In the genomic region with DNA sequence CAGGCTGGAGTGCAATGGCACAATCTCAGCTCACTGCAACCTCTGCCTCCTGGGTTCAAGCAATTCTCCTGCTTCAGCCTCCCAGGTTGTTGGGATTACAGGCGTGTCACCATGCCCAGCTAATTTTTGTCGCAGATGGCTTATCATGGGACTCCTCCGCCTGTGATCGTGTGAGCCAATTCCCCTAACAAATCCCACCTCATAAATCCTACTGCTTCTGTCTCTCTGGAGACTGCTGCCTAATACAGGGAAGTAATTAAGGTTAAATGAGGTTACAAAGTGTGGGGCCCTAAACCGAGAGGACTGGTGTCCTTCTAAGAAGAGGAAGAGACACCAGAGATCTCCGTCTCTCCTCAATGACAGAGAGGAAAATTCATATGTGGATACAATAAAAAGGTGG, we compare ENCODE assay signal across 26 cellular contexts. TPM values are rescaled to one million over a fixed set of nuclear protein-coding genes. Genes with fewer than 3 reads are reported as not detected.
DNase-seq lines count a peak whose midpoint lies in the region; ATAC-seq and TF ChIP-seq lines count a peak whose summit lies in the region.
"Had no signal": no experiment of that assay in that cellular context is flagged by ENCODE, and none has a peak within 500 bp of the region (broad histone marks: within the 10 kb centered on the region; RNA-seq: fewer than 3 reads in every experiment).

No MANE protein-coding gene starts in this region.

- H3K27ac ChIP-seq in Peyer's patch, result peak overlapping the region in 3 of 4 donors; percentile 30 to 82 (median 57)
- H3K27ac ChIP-seq in stomach, result peak overlapping the region; percentile 28 to 74 (median 43)
- no peak overlapping the region for H3K27ac ChIP-seq in left lung
- H3K27ac ChIP-seq: BLaER1, heart right ventricle, testis, vagina had no signal

- no peak overlapping the region for H3K4me3 ChIP-seq in Peyer's patch
- no peak overlapping the region for H3K4me3 ChIP-seq in stomach
- no peak overlapping the region for H3K4me3 ChIP-seq in left lung
- H3K4me3 ChIP-seq: BLaER1, heart right ventricle, testis, vagina had no signal

- DNase-seq in D341Med (ENCODE audit: low spot score) (peak; percentile 61), Peyer's patch (no peak), left colon (no peak), stomach (no peak), DMS114 treated with DMSO at 0.1 percent for 48 hours (lab: John Stamatoyannopoulos, UW; ENCODE audit: unreplicated experiment) (no peak), left lung (no peak)
- DNase-seq: activated B cell treated with CpG ODN at 0.5 μM for 24 hours; activated CD4-positive, alpha-beta T cell treated with anti-CD3 and anti-CD28 coated beads, Interleukin-2, amount 50 U/mL, for 1 hour; activated CD8-positive, alpha-beta memory T cell treated with anti-CD3 and anti-CD28 coated beads, Interleukin-2, amount 10 ng/mL, durations not matched to agents 7 days and 5 days; activated naive CD4-positive, alpha-beta T cell; activated T-cell treated with anti-CD3 and anti-CD28 coated beads, Interleukin-2, amount 50 U/mL, for 48 hours; cerebellar nuclear complex; foreskin melanocyte; heart right ventricle; kidney; naive thymus-derived CD8-positive, alpha-beta T cell; NCI-H1694; NCI-H446; NCI-H774; RPMI8226; T-cell; testis had no signal

- no peak for TF ChIP-seq EP300 in stomach (IDR thresholded peaks at IDR 0.05)

- H3K36me3 ChIP-seq in Peyer's patch (peaks cover 0 to 42% (median 0%) of the 10 kb centered on the region in 3 donors), stomach (peaks cover 22 to 86% (median 71%) of the 10 kb centered on the region in 4 donors), left lung (peaks cover 0 to 62% of the 10 kb centered on the region in 2 donors)

- TF ChIP-seq CTCF in Peyer's patch (IDR thresholded peaks at IDR 0.05) (no peak), stomach (IDR thresholded peaks at IDR 0.05) (no peak), left lung (IDR thresholded peaks at IDR 0.05) (no peak)

- H3K27me3 ChIP-seq in Peyer's patch (no peaks in the 10 kb centered on the region), stomach (no peaks in the 10 kb centered on the region), left lung (no peaks in the 10 kb centered on the region)
- H3K27me3 ChIP-seq: BLaER1, heart right ventricle, testis, vagina had no signal

- H3K4me1 ChIP-seq in Peyer's patch (peaks cover 0 to 14% (median 5%) of the 10 kb centered on the region in 4 donors), stomach (peaks cover 5 to 33% (median 21%) of the 10 kb centered on the region in 4 donors), left lung (peaks cover 0 to 5% of the 10 kb centered on the region in 2 donors)
- H3K4me1 ChIP-seq: BLaER1, testis, vagina had no signal

- intact Hi-C loops in left colon (cut with DNase I, micrococcal nuclease), result no loop called here
- intact Hi-C loops in stomach (cut with DNase I; ENCODE audit: low total_unique reads), result no loop called here
- intact Hi-C loops in left lung (cut with DNase I), result no loop called here

- WGBS in stomach, 5 donors, result 66 to 85% (median 75%) methylated on average over 6 of the region's 6 CpGs

- H3K9me3 ChIP-seq in Peyer's patch, result no peaks in the 10 kb centered on the region
- H3K9me3 ChIP-seq in stomach, result no peaks in the 10 kb centered on the region
- H3K9me3 ChIP-seq in left lung, result no peaks in the 10 kb centered on the region
- H3K9me3 ChIP-seq: BLaER1, heart right ventricle, testis, vagina had no signal

- ATAC-seq in left colon (peak; percentile 34), GM19035 (IDR thresholded peaks at IDR 0.05; ENCODE audit: unreplicated experiment) (no peak), left lung (no peak)
- ATAC-seq: activated CD8-positive, alpha-beta memory T cell treated with anti-CD3 and anti-CD28 coated beads, Interleukin-2, amount 10 ng/mL, durations not matched to agents 7 days and 5 days; heart right ventricle; naive thymus-derived CD8-positive, alpha-beta T cell; stimulated activated memory B cell treated with anti-CD40 and anti-IgM and Interleukin-4, amounts not matched to agents 10 μg/mL and 1 μg/mL and 100 μg/mL, for 72 hours; T-cell had no signal

- TF ChIP-seq POLR2A in Peyer's patch (IDR thresholded peaks at IDR 0.05) (no peak), stomach (IDR thresholded peaks at IDR 0.05) (no peak)

RNA-seq across cellular contexts. Expression of a gene that starts 52.0 kb away (rescaled TPM):
- total RNA-seq in Peyer's patch (100 to 1,000 TPM in 1 of 4 donors, 10 to 100 TPM in 3; 62.7 to 101 (median 80.8) TPM), left colon (10 to 100 TPM; 58.9 to 60.6 TPM), stomach (10 to 100 TPM; 26.3 to 89.0 (median 68.3) TPM), left lung (10 to 100 TPM; 67.9 to 70.8 TPM)
- polyA plus RNA-seq in stomach, result 10 to 100 TPM; 26.2 to 37.4 (median 29.6) TPM

Comparison
In these comparisons a context has a peak if more than half of its experiments do, and no peak if none do; other contexts are left out.
1. H3K27ac ChIP-seq: peak in Peyer's patch (3 of 4) and stomach (5 of 5); none in left lung (0 of 2).